Comparison of ENCODE assay signal across 12 cellular contexts in the genomic region with DNA sequence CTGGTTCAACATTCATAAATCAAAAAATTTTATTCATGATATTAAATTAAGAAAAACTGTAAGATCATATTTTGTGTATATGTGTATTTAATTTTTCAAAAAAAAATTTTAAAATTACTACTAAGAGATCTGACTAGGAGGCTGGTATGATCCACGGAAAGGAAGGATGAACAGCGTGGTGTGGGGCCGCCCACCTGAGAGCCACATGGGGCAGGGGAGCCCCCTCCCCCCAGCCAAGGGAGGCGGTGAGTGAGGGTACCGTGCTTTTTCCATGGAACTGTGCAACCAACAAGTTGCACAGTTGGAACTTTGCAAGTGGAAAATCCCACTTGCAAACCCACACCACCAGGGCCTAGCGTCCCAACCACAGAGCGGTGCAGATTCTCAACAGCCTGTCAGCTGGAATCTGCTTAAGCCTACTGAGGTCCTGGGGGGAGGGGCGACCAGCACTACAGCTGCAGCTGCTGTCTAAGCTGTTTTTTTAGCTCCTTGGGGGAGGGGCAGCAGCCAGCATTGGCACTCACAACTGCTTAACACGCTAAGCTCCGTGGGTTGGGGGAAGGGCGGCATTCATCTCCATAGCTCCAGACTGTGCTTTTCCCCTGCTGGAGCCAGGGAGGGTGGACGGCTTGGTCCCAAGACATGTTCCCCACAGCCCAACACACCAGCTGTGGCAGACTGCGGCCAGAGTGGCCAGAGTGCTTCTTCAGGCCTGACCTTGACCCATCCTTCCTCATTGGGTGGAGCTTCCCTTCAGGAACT.
A peak's percentile ranks its signal among the peaks of the same experiment; 100 is the strongest.
DNase-seq lines count a peak whose midpoint lies in the region; ATAC-seq, FAIRE-seq and TF ChIP-seq lines count a peak whose summit lies in the region.
"Had no signal": no experiment of that assay in that cellular context is flagged by ENCODE, and none has a peak within 500 bp of the region (broad histone marks: within the 10 kb centered on the region; RNA-seq: fewer than 3 reads in every experiment).

No MANE protein-coding gene starts in this region.

- no peak overlapping the region for H3K9ac ChIP-seq in endodermal cell (ENCODE audit: extremely low read depth, low read length, poor library complexity, severe bottlenecking)

- H3K4me3 Mint-ChIP-seq in endodermal cell = peak overlapping the region; percentile 32
- H3K4me3 Mint-ChIP-seq: stimulated activated naive CD8-positive, alpha-beta T cell treated with anti-CD3 and anti-CD28 coated beads, Interleukin-15, amount 100 ng/mL, for 72 hours had no signal

- no peaks in the 10 kb centered on the region for H3K36me3 Mint-ChIP-seq in endodermal cell (ENCODE audit: low read depth)

- TF ChIP-seq POLR2A in H54 (IDR thresholded peaks at IDR 0.05; ENCODE audit: low read depth, low read length) = no peak

- H3K27ac Mint-ChIP-seq in endodermal cell = peak overlapping the region; percentile 48
- H3K27ac Mint-ChIP-seq: stimulated activated naive CD8-positive, alpha-beta T cell treated with anti-CD3 and anti-CD28 coated beads, Interleukin-15, amount 100 ng/mL, for 72 hours had no signal

- no peak for FAIRE-seq in H54 (lab: Jason Lieb, UNC)

- 17 to 42% methylated on average over 2 to 13 of the region's 13 CpGs for WGBS in endodermal cell (ENCODE audit: insufficient coverage in 1 of 2, insufficient read length in 1 of 2), 2 experiments

- intact Hi-C loops in lower lobe of right lung (cut with DNase I) = no loop called here

- H3K27ac ChIP-seq in endodermal cell (ENCODE audit: low read depth, low read length) (no peak overlapping the region), lower lobe of right lung (no peak overlapping the region)
- H3K27ac ChIP-seq: SJSA1 had no signal

- no peaks in the 10 kb centered on the region for H3K27me3 Mint-ChIP-seq in endodermal cell (ENCODE audit: insufficient read depth)
- H3K27me3 Mint-ChIP-seq: stimulated activated naive CD8-positive, alpha-beta T cell treated with anti-CD3 and anti-CD28 coated beads, Interleukin-15, amount 100 ng/mL, for 72 hours had no signal

- H3K4me3 ChIP-seq in BE2C (ENCODE audit: low read depth, low read length) (no peak overlapping the region), endodermal cell (ENCODE audit: low read length) (no peak overlapping the region), lower lobe of right lung (no peak overlapping the region)
- H3K4me3 ChIP-seq: SJSA1 had no signal

- H3K4me1 ChIP-seq in BE2C = no peaks in the 10 kb centered on the region
- peaks cover 16% of the 10 kb centered on the region for H3K4me1 ChIP-seq in endodermal cell (ENCODE audit: control insufficient read depth, insufficient read depth, low read length)
- H3K4me1 ChIP-seq in lower lobe of right lung = peaks cover 6% of the 10 kb centered on the region
- H3K4me1 ChIP-seq: SJSA1 had no signal

- peak; percentile 60 for DNase-seq in BE2C
- DNase-seq in NAMALWA (ENCODE audit: low spot score) = peak; percentile 14
- peak; percentile 92 for DNase-seq in endodermal cell
- peak; percentile 50 for DNase-seq in lower lobe of right lung
- DNase-seq in H54 (ENCODE audit: insufficient read length, low spot score) = no peak
- no peak for DNase-seq in stimulated activated CD4-positive, alpha-beta T cell treated with anti-CD3 and anti-CD28 coated beads, Interleukin-2, amount 100 ng/mL, for 48 hours
- DNase-seq in inferior parietal cortex (ENCODE audit: extremely low spot score) = no peak
- DNase-seq: activated CD4-positive, alpha-beta T cell treated with anti-CD3 and anti-CD28 coated beads, Interleukin-2, amount 50 U/mL, for 48 hours; NCI-H187 treated with DMSO at 0.1 percent for 48 hours; stimulated activated naive CD8-positive, alpha-beta T cell treated with anti-CD3 and anti-CD28 coated beads, Interleukin-15, amount 100 ng/mL, for 72 hours had no signal

- H3K36me3 ChIP-seq in BE2C (no peaks in the 10 kb centered on the region), endodermal cell (ENCODE audit: control insufficient read depth, insufficient read depth, low read length) (no peaks in the 10 kb centered on the region), lower lobe of right lung (no peaks in the 10 kb centered on the region)
- H3K36me3 ChIP-seq: SJSA1 had no signal

- peak; percentile 23 to 48 for ATAC-seq in lower lobe of right lung
- ATAC-seq in HG03571 (IDR thresholded peaks at IDR 0.05; ENCODE audit: unreplicated experiment) = no peak
- ATAC-seq: stimulated activated naive CD8-positive, alpha-beta T cell treated with anti-CD3 and anti-CD28 coated beads, Interleukin-15, amount 100 ng/mL, for 72 hours had no signal

- peaks cover 12% of the 10 kb centered on the region for H3K9me3 Mint-ChIP-seq in endodermal cell

- TF ChIP-seq CTCF in BE2C (IDR thresholded peaks at IDR 0.05; ENCODE audit: low read depth, low read length) = no peak
- peak; percentile 46 for TF ChIP-seq CTCF in endodermal cell (conservative IDR thresholded peaks at IDR 0.05)
- TF ChIP-seq CTCF in lower lobe of right lung (IDR thresholded peaks at IDR 0.05) = no peak

- H3K4me1 Mint-ChIP-seq in endodermal cell = peaks cover 31% of the 10 kb centered on the region
- H3K4me1 Mint-ChIP-seq: stimulated activated naive CD8-positive, alpha-beta T cell treated with anti-CD3 and anti-CD28 coated beads, Interleukin-15, amount 100 ng/mL, for 72 hours had no signal

- H3K27me3 ChIP-seq in BE2C = no peaks in the 10 kb centered on the region
- H3K27me3 ChIP-seq in endodermal cell (ENCODE audit: control insufficient read depth, insufficient read depth, low read length, poor library complexity, severe bottlenecking) = no peaks in the 10 kb centered on the region
- H3K27me3 ChIP-seq in lower lobe of right lung (ENCODE audit: low read depth) = no peaks in the 10 kb centered on the region
- H3K27me3 ChIP-seq: SJSA1 had no signal

- H3K9me3 ChIP-seq in BE2C (no peaks in the 10 kb centered on the region), endodermal cell (ENCODE audit: control insufficient read depth, low read length) (no peaks in the 10 kb centered on the region), lower lobe of right lung (no peaks in the 10 kb centered on the region)
- H3K9me3 ChIP-seq: SJSA1 had no signal

Comparison
In these comparisons a context has a peak if more than half of its experiments do, and no peak if none do; other contexts are left out.
1. DNase-seq: peak in BE2C (single experiment), NAMALWA (single experiment), endodermal cell (single experiment) and lower lobe of right lung (single experiment); none in H54 (single experiment), stimulated activated CD4-positive, alpha-beta T cell treated with anti-CD3 and anti-CD28 coated beads, Interleukin-2, amount 100 ng/mL, for 48 hours (0 of 2) and inferior parietal cortex (single experiment).